ENCODE assay signal across 23 cellular contexts in the genomic region with DNA sequence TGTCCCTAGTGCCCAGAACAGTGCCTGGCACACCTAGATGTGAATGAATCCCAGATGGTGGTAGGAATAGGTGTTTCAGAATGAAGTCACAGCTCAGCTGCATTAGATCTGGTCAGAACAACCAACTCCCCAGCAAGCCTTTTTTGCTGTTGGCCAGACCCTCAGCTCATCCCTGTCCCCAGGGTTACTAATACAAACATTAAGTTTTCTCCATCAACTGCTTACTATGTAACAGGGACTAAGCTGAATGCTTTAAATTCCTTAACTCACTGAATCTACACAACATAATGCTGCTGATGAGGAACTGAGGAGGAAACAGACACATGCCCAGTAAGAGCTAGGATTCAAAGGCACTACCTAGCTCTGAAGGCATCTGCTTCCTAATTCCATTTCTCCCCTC. TPM values are rescaled to one million over a fixed set of nuclear protein-coding genes. Genes with fewer than 3 reads are reported as not detected.
DNase-seq lines count a peak whose midpoint lies in the region; ATAC-seq and TF ChIP-seq lines count a peak whose summit lies in the region.
"Had no signal": no experiment of that assay in that cellular context is flagged by ENCODE, and none has a peak within 500 bp of the region (broad histone marks: within the 10 kb centered on the region; RNA-seq: fewer than 3 reads in every experiment).

No MANE protein-coding gene starts in this region.

- peaks cover 7% of the 10 kb centered on the region for H3K27me3 Mint-ChIP-seq in GM23338 (ENCODE audit: insufficient read depth, low read depth, poor library complexity)
- H3K27me3 Mint-ChIP-seq in central memory CD8-positive, alpha-beta T cell = no peaks in the 10 kb centered on the region
- H3K27me3 Mint-ChIP-seq: activated B cell treated with CpG ODN at 0.5 μM for 24 hours; activated naive CD8-positive, alpha-beta T cell treated with anti-CD3 and anti-CD28 coated beads, Interleukin-2, amount 10 ng/mL, durations not matched to agents 7 days and 5 days; progenitor cell of endocrine pancreas; stimulated activated naive B cell treated with anti-CD40 and anti-IgM and Interleukin-4, amounts not matched to agents 10 μg/mL and 1 μg/mL and 100 μg/mL, for 72 hours had no signal

- TF ChIP-seq CTCF in GM23338 (conservative IDR thresholded peaks at IDR 0.05; ENCODE audit: low read depth in 2 of 2) = no peak
- no peak for TF ChIP-seq CTCF in gastrocnemius medialis (IDR thresholded peaks at IDR 0.05 in 4 of 5, conservative IDR thresholded peaks at IDR 0.05 in 1 of 5)

- no peak overlapping the region for H3K9ac ChIP-seq in mesendoderm (ENCODE audit: low read length)

- H4K20me1 ChIP-seq in GM23338 (replicated peaks; ENCODE audit: insufficient read depth) = no peaks in the 10 kb centered on the region

- no peak overlapping the region for H3K4ac ChIP-seq in mesendoderm (ENCODE audit: low read depth, low read length)

- intact Hi-C loops in gastrocnemius medialis (cut with DNase I; ENCODE audit: low total_unique reads) = no loop called here

- H3K23ac ChIP-seq in mesendoderm (ENCODE audit: low read length) = no peak overlapping the region

- H2BK120ac ChIP-seq in mesendoderm (ENCODE audit: low read depth, low read length) = no peak overlapping the region

- in situ Hi-C loops in gastrocnemius medialis (cut with MboI; ENCODE audit: low sequenced_read_pairs in 4 of 4) = no loop called here

- no peak overlapping the region for H3K56ac ChIP-seq in mesendoderm (ENCODE audit: low read length)

- H3K27me3 ChIP-seq in GM23338 (ENCODE audit: insufficient read depth) = no peaks in the 10 kb centered on the region
- no peaks in the 10 kb centered on the region for H3K27me3 ChIP-seq in mesendoderm (ENCODE audit: insufficient read depth, low read length, poor library complexity)
- no peaks in the 10 kb centered on the region for H3K27me3 ChIP-seq in gastrocnemius medialis
- H3K27me3 ChIP-seq: gastroesophageal sphincter, testis had no signal

- H3K36me3 ChIP-seq in GM23338 (ENCODE audit: insufficient read depth) (peaks cover 4% of the 10 kb centered on the region; the same call in 1 of the 2 replicates), mesendoderm (ENCODE audit: control insufficient read depth, insufficient read depth, low read length) (peaks cover 9% of the 10 kb centered on the region), gastrocnemius medialis (peaks cover under 1 to 90% of the 10 kb centered on the region in 2 donors)

- no peak overlapping the region for H4K8ac ChIP-seq in mesendoderm (ENCODE audit: low read depth, low read length)

- no peak overlapping the region for H3K4me3 Mint-ChIP-seq in GM23338
- H3K4me3 Mint-ChIP-seq in central memory CD8-positive, alpha-beta T cell = no peak overlapping the region
- H3K4me3 Mint-ChIP-seq: activated B cell treated with CpG ODN at 0.5 μM for 24 hours; activated naive CD8-positive, alpha-beta T cell treated with anti-CD3 and anti-CD28 coated beads, Interleukin-2, amount 10 ng/mL, durations not matched to agents 7 days and 5 days; nephron; stimulated activated naive B cell treated with anti-CD40 and anti-IgM and Interleukin-4, amounts not matched to agents 10 μg/mL and 1 μg/mL and 100 μg/mL, for 72 hours had no signal

- H3K4me1 Mint-ChIP-seq in GM23338 = peaks cover 4% of the 10 kb centered on the region; the same call in 1 of the 3 replicates
- peaks cover 34% of the 10 kb centered on the region for H3K4me1 Mint-ChIP-seq in central memory CD8-positive, alpha-beta T cell

- no peak for TF ChIP-seq POLR2A in gastrocnemius medialis (IDR thresholded peaks at IDR 0.05)

- no peak overlapping the region for H2AK5ac ChIP-seq in mesendoderm (ENCODE audit: low read length)

- H3K18ac ChIP-seq in mesendoderm (ENCODE audit: low read length) = no peak overlapping the region

- no peak overlapping the region for H4K5ac ChIP-seq in mesendoderm (ENCODE audit: low read length)

- peaks cover 64% of the 10 kb centered on the region for H3K36me3 Mint-ChIP-seq in GM23338 (ENCODE audit: low read depth)
- peaks cover 29% of the 10 kb centered on the region for H3K36me3 Mint-ChIP-seq in central memory CD8-positive, alpha-beta T cell (ENCODE audit: insufficient read depth)

- no peak overlapping the region for H2BK5ac ChIP-seq in mesendoderm (ENCODE audit: low read length)

- H3K4me3 ChIP-seq in GM23338 (no peak overlapping the region), mesendoderm (ENCODE audit: low read length) (no peak overlapping the region), gastrocnemius medialis (no peak overlapping the region)
- H3K4me3 ChIP-seq: gastroesophageal sphincter, testis had no signal

- no peaks in the 10 kb centered on the region for H3K9me3 Mint-ChIP-seq in GM23338
- H3K9me3 Mint-ChIP-seq in central memory CD8-positive, alpha-beta T cell = no peaks in the 10 kb centered on the region
- H3K9me3 Mint-ChIP-seq: activated B cell treated with CpG ODN at 0.5 μM for 24 hours; activated naive CD8-positive, alpha-beta T cell treated with anti-CD3 and anti-CD28 coated beads, Interleukin-2, amount 10 ng/mL, durations not matched to agents 7 days and 5 days; nephron; stimulated activated naive B cell treated with anti-CD40 and anti-IgM and Interleukin-4, amounts not matched to agents 10 μg/mL and 1 μg/mL and 100 μg/mL, for 72 hours had no signal

- H2AFZ ChIP-seq in GM23338 = no peak overlapping the region

- DNase-seq in AG08396 (ENCODE audit: low spot score) (peak; percentile 78), GM23338 (ENCODE audit: low spot score) (no peak), mesendoderm (peak; percentile 69), islet precursor cell (no peak), gastrocnemius medialis (no peak)
- DNase-seq in central memory CD8-positive, alpha-beta T cell (ENCODE audit: low spot score in 2 of 2) = no peak
- no peak for DNase-seq in activated CD4-positive, CD25-positive, alpha-beta regulatory T cell treated with anti-CD3 and anti-CD28 coated beads, Interleukin-2, amount 50 U/mL, for 72 hours
- DNase-seq: activated B cell treated with CpG ODN at 0.5 μM for 24 hours; activated naive CD8-positive, alpha-beta T cell treated with anti-CD3 and anti-CD28 coated beads, Interleukin-2, amount 10 ng/mL, durations not matched to agents 7 days and 5 days; DND-41; midbrain; NCI-H1436; NCI-H510A treated with DMSO at 0.1 percent for 48 hours; stimulated activated CD4-positive, alpha-beta T cell treated with anti-CD3 and anti-CD28 coated beads, Interleukin-1b, Interleukin-23, amount 100 ng/mL, for 48 hours; stimulated activated naive B cell treated with anti-CD40 and anti-IgM and Interleukin-4, amounts not matched to agents 10 μg/mL and 1 μg/mL and 100 μg/mL, for 72 hours; T-helper 9 cell; testis had no signal

- H3K4me1 ChIP-seq in GM23338 (ENCODE audit: insufficient read depth) = no peaks in the 10 kb centered on the region
- H3K4me1 ChIP-seq in mesendoderm (ENCODE audit: control insufficient read depth, low read depth, low read length) = no peaks in the 10 kb centered on the region
- H3K4me1 ChIP-seq in gastrocnemius medialis = no peaks in the 10 kb centered on the region
- H3K4me1 ChIP-seq: testis had no signal

- H3K79me2 ChIP-seq in GM23338 (replicated peaks; ENCODE audit: insufficient read depth) = no peaks in the 10 kb centered on the region
- no peaks in the 10 kb centered on the region for H3K79me2 ChIP-seq in mesendoderm (ENCODE audit: control insufficient read depth, insufficient read depth, low read length)

- H3K9me2 ChIP-seq in GM23338 (ENCODE audit: insufficient read depth) = no peaks in the 10 kb centered on the region

- H3K27ac ChIP-seq in GM23338 (ENCODE audit: low read depth) (no peak overlapping the region; the same call in 1 of the 2 replicates), mesendoderm (ENCODE audit: low read depth, low read length) (no peak overlapping the region), gastrocnemius medialis (no peak overlapping the region)
- H3K27ac ChIP-seq: gastroesophageal sphincter, testis had no signal

- H3F3A ChIP-seq in GM23338 (replicated peaks; ENCODE audit: low read depth) = no peaks in the 10 kb centered on the region

- H3K4me2 ChIP-seq in GM23338 = no peak overlapping the region
- H3K4me2 ChIP-seq in mesendoderm (ENCODE audit: low read length) = no peak overlapping the region

- H3K27ac Mint-ChIP-seq in GM23338 = peak overlapping the region; percentile 9; the same call in 1 of the 2 replicates
- H3K27ac Mint-ChIP-seq in central memory CD8-positive, alpha-beta T cell (ENCODE audit: low read depth) = peak overlapping the region; percentile 92
- H3K27ac Mint-ChIP-seq: activated B cell treated with CpG ODN at 0.5 μM for 24 hours; nephron; progenitor cell of endocrine pancreas; stimulated activated naive B cell treated with anti-CD40 and anti-IgM and Interleukin-4, amounts not matched to agents 10 μg/mL and 1 μg/mL and 100 μg/mL, for 72 hours had no signal

- H2BK15ac ChIP-seq in mesendoderm (replicated peaks; ENCODE audit: low read depth) = no peak overlapping the region

- H3K79me1 ChIP-seq in mesendoderm (ENCODE audit: low read length) = no peaks in the 10 kb centered on the region

- H3K9me3 ChIP-seq in gastrocnemius medialis = no peaks in the 10 kb centered on the region
- H3K9me3 ChIP-seq: gastroesophageal sphincter, testis had no signal

- ATAC-seq in GM23338 (no peak), gastrocnemius medialis (no peak)
- no peak for ATAC-seq in central memory CD8-positive, alpha-beta T cell (replicated peaks; ENCODE audit: extremely low read depth, poor library complexity, severe bottlenecking)
- ATAC-seq: gastroesophageal sphincter; stimulated activated naive B cell treated with anti-CD40 and anti-IgM and Interleukin-4, amounts not matched to agents 10 μg/mL and 1 μg/mL and 100 μg/mL, for 72 hours had no signal

TF ChIP-seq in GM23338, 12 proteins besides CTCF, POLR2A, EP300 and RAD21 (continues in another document):
- TF ChIP-seq ZNF114 (CRISPR knock-in tag; IDR thresholded peaks at IDR 0.05) (no peak), POLR2AphosphoS5 (IDR thresholded peaks at IDR 0.05; ENCODE audit: low read depth) (no peak), EZH2 (IDR thresholded peaks at IDR 0.05; ENCODE audit: low read depth, unreplicated experiment) (no peak), CREB1 (CRISPR knock-in tag; IDR thresholded peaks at IDR 0.05; ENCODE audit: low read depth) (no peak)

RNA-seq across cellular contexts. Expression of gene SMG9, which starts 18.8 kb away (rescaled TPM):
- 6.3 and 13.2 TPM in 2 replicates for total RNA-seq in GM23338 (2014; rRNA removed; shearing (Covaris generic))
- polyA plus RNA-seq in GM23338 (2016; fragmentation: Nextera tagmentation; extraction: Ambion mirVana) = 14.0 and 15.7 TPM in 2 replicates
- 12.2 TPM for polyA plus RNA-seq in mesendoderm (2013, experiment 1 of 2)
- 11.9 TPM for polyA plus RNA-seq in mesendoderm (2013, experiment 2 of 2)
- 1 to 10 TPM; 4.5 to 9.1 (median 7.1) TPM for total RNA-seq in gastrocnemius medialis

RNA-seq across cellular contexts. Expression of gene IRGC, which starts 20.1 kb away (rescaled TPM):
- not detected in 2 replicates for total RNA-seq in GM23338 (2014; rRNA removed; shearing (Covaris generic))
- polyA plus RNA-seq in GM23338 (2016; fragmentation: Nextera tagmentation; extraction: Ambion mirVana) = not detected in 2 replicates
- not detected for polyA plus RNA-seq in mesendoderm (2013, experiment 1 of 2)
- polyA plus RNA-seq in mesendoderm (2013, experiment 2 of 2) = not detected
- not detected for total RNA-seq in gastrocnemius medialis
- total RNA-seq: activated B cell treated with CpG ODN at 0.5 μM for 24 hours; activated naive CD8-positive, alpha-beta T cell treated with anti-CD3 and anti-CD28 coated beads, Interleukin-2, amount 10 ng/mL, durations not matched to agents 7 days and 5 days; dermis microvascular lymphatic vessel endothelial cell; epithelial cell of proximal tubule; gastroesophageal sphincter; progenitor cell of endocrine pancreas; RPMI7951 had no signal

RNA-seq across cellular contexts. Expression of gene KCNN4, which starts 44.8 kb away (rescaled TPM):
- 3.2 and 3.4 TPM in 2 replicates for total RNA-seq in GM23338 (2014; rRNA removed; shearing (Covaris generic))
- polyA plus RNA-seq in GM23338 (2016; fragmentation: Nextera tagmentation; extraction: Ambion mirVana) = 0.75 and 0.86 TPM in 2 replicates
- polyA plus RNA-seq in mesendoderm (2013, experiment 1 of 2) = not detected
- polyA plus RNA-seq in mesendoderm (2013, experiment 2 of 2) = 0.04 TPM
- 1 to 10 TPM in 3 of 4 donors, not detected in 1; 1.1 to 4.1 (median 1.7) TPM for total RNA-seq in gastrocnemius medialis

Comparison
In these comparisons a context has a peak if more than half of its experiments do, and no peak if none do; other contexts are left out.
1. DNase-seq: peak in AG08396 (single experiment) and mesendoderm (single experiment); none in GM23338 (single experiment), central memory CD8-positive, alpha-beta T cell (0 of 2), islet precursor cell (single experiment), activated CD4-positive, CD25-positive, alpha-beta regulatory T cell treated with anti-CD3 and anti-CD28 coated beads, Interleukin-2, amount 50 U/mL, for 72 hours (single experiment) and gastrocnemius medialis (0 of 2).